24 cellular contexts compared by ENCODE assay signal in genomic region chr11:62139526-62140301, GRCh38. TPM values are rescaled to one million over a fixed set of nuclear protein-coding genes. Genes with fewer than 3 reads are reported as not detected.
DNase-seq lines count a peak whose midpoint lies in the region; ATAC-seq and TF ChIP-seq lines count a peak whose summit lies in the region.
"Had no signal": no experiment of that assay in that cellular context is flagged by ENCODE, and none has a peak within 500 bp of the region (broad histone marks: within the 10 kb centered on the region; RNA-seq: fewer than 3 reads in every experiment).

No MANE protein-coding gene starts in this region.

- no peak for TF ChIP-seq CTCF in esophagus squamous epithelium (IDR thresholded peaks at IDR 0.05)

- peaks cover 3% of the 10 kb centered on the region for H3K4me1 Mint-ChIP-seq in activated CD4-positive, alpha-beta T cell treated with anti-CD3 and anti-CD28 coated beads, Interleukin-2, amount 10 ng/mL, durations not matched to agents 7 days and 5 days

- 95 to 98% methylated on average over 7 to 8 of the region's 24 CpGs for WGBS in esophagus squamous epithelium, 2 donors

- no peak for DNase-seq in activated CD4-positive, alpha-beta T cell treated with anti-CD3 and anti-CD28 coated beads, Interleukin-2, amount 10 ng/mL, durations not matched to agents 7 days and 5 days
- no peak for DNase-seq in activated CD4-positive, alpha-beta T cell treated with anti-CD3 and anti-CD28 coated beads, Interleukin-2, amount 50 U/mL, for 48 hours
- DNase-seq in H7 (peak; percentile 15), esophagus squamous epithelium (lab: John Stamatoyannopoulos, UW) (no peak), posterior vena cava (ENCODE audit: low spot score) (peak; percentile 71), NCI-H1092 treated with DMSO at 0.1 percent for 48 hours (lab: John Stamatoyannopoulos, UW) (no peak), hepatic stellate cell (ENCODE audit: low spot score) (no peak)
- DNase-seq: DND-41; Kasumi-1; MG63; NCI-H1092; NCI-H2081; NCI-H2171 treated with DMSO at 0.1 percent for 48 hours; NCI-H748 treated with DMSO at 0.1 percent for 48 hours; NK-92 treated with Interleukin-12 subunit alpha and Interleukin-12 subunit beta, amount 100 ng/mL, for 24 hours; SHP77 had no signal

- peak overlapping the region; percentile 19 for H3K27ac Mint-ChIP-seq in activated CD4-positive, alpha-beta T cell treated with anti-CD3 and anti-CD28 coated beads, Interleukin-2, amount 10 ng/mL, durations not matched to agents 7 days and 5 days
- H3K27ac Mint-ChIP-seq: B cell, IgD-negative memory B cell had no signal

- H3K4me3 ChIP-seq in H7 (ENCODE audit: insufficient read depth, low read depth, low read length) = no peak overlapping the region
- H3K4me3 ChIP-seq in esophagus squamous epithelium = no peak overlapping the region
- H3K4me3 ChIP-seq: HAP-1, MG63 had no signal

- H3K4me1 ChIP-seq in esophagus squamous epithelium = peaks cover 3 to 80% (median 20%) of the 10 kb centered on the region in 3 donors
- H3K4me1 ChIP-seq: HAP-1 had no signal

- H3K27me3 ChIP-seq in H7 (ENCODE audit: control insufficient read depth, insufficient read depth, low read length) (no peaks in the 10 kb centered on the region), esophagus squamous epithelium (no peaks in the 10 kb centered on the region)
- H3K27me3 ChIP-seq: MG63 had no signal

- no peak overlapping the region for H3K4me3 Mint-ChIP-seq in activated CD4-positive, alpha-beta T cell treated with anti-CD3 and anti-CD28 coated beads, Interleukin-2, amount 10 ng/mL, durations not matched to agents 7 days and 5 days
- H3K4me3 Mint-ChIP-seq: B cell, IgD-negative memory B cell had no signal

- POLR2A ChIA-PET in activated CD4-positive, alpha-beta T cell treated with anti-CD3 and anti-CD28 coated beads, Interleukin-2, amount 10 ng/mL, durations not matched to agents 7 days and 5 days (lab: Charles Lee) = no interaction called here

- ATAC-seq in GM18498 (IDR thresholded peaks at IDR 0.05; ENCODE audit: unreplicated experiment) = no peak

- TF ChIP-seq POLR2A in esophagus squamous epithelium (IDR thresholded peaks at IDR 0.05) = no peak

- H3K27ac ChIP-seq in esophagus squamous epithelium = peak overlapping the region in 3 of 4 donors; percentile 65 to 85 (median 78)

- H3K36me3 Mint-ChIP-seq in activated CD4-positive, alpha-beta T cell treated with anti-CD3 and anti-CD28 coated beads, Interleukin-2, amount 10 ng/mL, durations not matched to agents 7 days and 5 days (ENCODE audit: low read depth) = peaks cover 49% of the 10 kb centered on the region

- H3K36me3 ChIP-seq in H7 (replicated peaks; ENCODE audit: control insufficient read depth, insufficient read depth, low read length) (peaks cover 51% of the 10 kb centered on the region), esophagus squamous epithelium (peaks cover 11 to 95% (median 16%) of the 10 kb centered on the region in 3 donors)

- H3K27me3 Mint-ChIP-seq in activated CD4-positive, alpha-beta T cell treated with anti-CD3 and anti-CD28 coated beads, Interleukin-2, amount 10 ng/mL, durations not matched to agents 7 days and 5 days = no peaks in the 10 kb centered on the region
- H3K27me3 Mint-ChIP-seq: B cell, IgD-negative memory B cell had no signal

- no peaks in the 10 kb centered on the region for H3K9me3 Mint-ChIP-seq in activated CD4-positive, alpha-beta T cell treated with anti-CD3 and anti-CD28 coated beads, Interleukin-2, amount 10 ng/mL, durations not matched to agents 7 days and 5 days
- H3K9me3 Mint-ChIP-seq: IgD-negative memory B cell had no signal

- H3K9me3 ChIP-seq in esophagus squamous epithelium = no peaks in the 10 kb centered on the region
- H3K9me3 ChIP-seq: HAP-1, MG63 had no signal

- intact Hi-C loops in esophagus squamous epithelium (cut with DNase I) (no loop called here), posterior vena cava (cut with DNase I) (no loop called here)

- CTCF ChIA-PET in activated CD4-positive, alpha-beta T cell treated with anti-CD3 and anti-CD28 coated beads, Interleukin-2, amount 10 ng/mL, durations not matched to agents 7 days and 5 days (lab: Charles Lee) = interaction anchor here (0.6 to 1.0 kb wide), 2 partner anchors 7 to 9 kb away, joined by 3 read pairs; no protein-coding TSS in a partner anchor

RNA-seq across cellular contexts. Expression of gene INCENP, which starts 15.9 kb away (rescaled TPM):
- 100 to 1,000 TPM; 200 to 204 TPM for total RNA-seq in activated CD4-positive, alpha-beta T cell treated with anti-CD3 and anti-CD28 coated beads, Interleukin-2, amount 10 ng/mL, durations not matched to agents 7 days and 5 days
- 96.8 and 107 TPM in 2 replicates for total RNA-seq in H7 (2014; rRNA removed; shearing (Covaris generic))
- total RNA-seq in esophagus squamous epithelium (10 to 100 TPM; 33.8 to 84.0 (median 53.1) TPM), posterior vena cava (10 to 100 TPM; 11.8 to 22.4 TPM)

RNA-seq across cellular contexts. Expression of gene SCGB1D1, which starts 50.3 kb away (rescaled TPM):
- total RNA-seq in activated CD4-positive, alpha-beta T cell treated with anti-CD3 and anti-CD28 coated beads, Interleukin-2, amount 10 ng/mL, durations not matched to agents 7 days and 5 days = not detected
- not detected in 2 replicates for total RNA-seq in H7 (2014; rRNA removed; shearing (Covaris generic))
- total RNA-seq in esophagus squamous epithelium (not detected), posterior vena cava (not detected)
- total RNA-seq: A172, B cell, G401, NCI-H460, OCI-LY7 had no signal

Comparison
In these comparisons a context has a peak if more than half of its experiments do, and no peak if none do; other contexts are left out.
1. DNase-seq: peak in H7 (single experiment) and posterior vena cava (single experiment); none in activated CD4-positive, alpha-beta T cell treated with anti-CD3 and anti-CD28 coated beads, Interleukin-2, amount 10 ng/mL, durations not matched to agents 7 days and 5 days (single experiment), activated CD4-positive, alpha-beta T cell treated with anti-CD3 and anti-CD28 coated beads, Interleukin-2, amount 50 U/mL, for 48 hours (0 of 2), esophagus squamous epithelium (single experiment), NCI-H1092 treated with DMSO at 0.1 percent for 48 hours (single experiment) and hepatic stellate cell (single experiment).